7 cellular contexts compared by ENCODE assay signal in genomic region chr9:107637421-107638420, GRCh38.
A peak's percentile ranks its signal among the peaks of the same experiment; 100 is the strongest.
DNase-seq lines count a peak whose midpoint lies in the region; ATAC-seq and TF ChIP-seq lines count a peak whose summit lies in the region.

No MANE protein-coding gene starts in this region.

- CTCF ChIA-PET in OCI-LY7 (lab: Charles Lee; ENCODE audit: unreplicated experiment) = no interaction called here

- H3K4ac ChIP-seq in trophoblast cell (ENCODE audit: low read depth, low read length) = no peak overlapping the region

- no peaks in the 10 kb centered on the region for H3K36me3 ChIP-seq in body of pancreas (replicated peaks in 1 of 2; ENCODE audit: insufficient read depth in 1 of 2, low read depth in 2 of 2)
- no peaks in the 10 kb centered on the region for H3K36me3 ChIP-seq in trophoblast cell (ENCODE audit: control insufficient read depth in 1 of 2, insufficient read depth in 2 of 2, low read length in 2 of 2)
- no peaks in the 10 kb centered on the region for H3K36me3 ChIP-seq in OCI-LY7 (ENCODE audit: insufficient read depth, low read length)

- intact Hi-C loops in body of pancreas (cut with DNase I) = no loop called here
- intact Hi-C loops in OCI-LY7 (cut with micrococcal nuclease; ENCODE audit: unreplicated experiment) = no loop called here

- DNase-seq in GM10266 (ENCODE audit: extremely low spot score) (peak; percentile 52), NCI-H1092 treated with DMSO at 0.1 percent for 48 hours (lab: John Stamatoyannopoulos, UW) (peak; percentile 56), body of pancreas (peak; percentile 65 to 91 (median 80)), hippocampal formation (lab: John Stamatoyannopoulos, UW) (peak; percentile 72 to 82), trophoblast cell (peak; percentile 52 to 72), KBM-7 (no peak), OCI-LY7 (ENCODE audit: low spot score) (no peak)

- TF ChIP-seq POLR2A in body of pancreas (IDR thresholded peaks at IDR 0.05) = peak; percentile 58 to 79 (median 78)

- H3K27me3 ChIP-seq in body of pancreas (no peaks in the 10 kb centered on the region), trophoblast cell (ENCODE audit: insufficient read depth, low read length) (no peaks in the 10 kb centered on the region)

- H4K12ac ChIP-seq in trophoblast cell (ENCODE audit: low read depth, low read length) = no peak overlapping the region

- peak; percentile 88 for ATAC-seq in body of pancreas

- H2BK12ac ChIP-seq in trophoblast cell (ENCODE audit: low read length) = peak overlapping the region; percentile 30

- H3K23ac ChIP-seq in trophoblast cell (ENCODE audit: low read length) = no peak overlapping the region

- H3K14ac ChIP-seq in trophoblast cell (ENCODE audit: low read length) = peak overlapping the region; percentile 15

- 0 to 15% methylated on average over 29 to 67 of the region's 67 CpGs for whole genome bisulfite sequencing in body of pancreas, 2 donors
- no CpG with 5 or more reads among the region's 67 CpGs for WGBS in trophoblast cell (ENCODE audit: extremely low coverage, insufficient coverage, insufficient read length)

- H2AK5ac ChIP-seq in trophoblast cell (ENCODE audit: low read length) = no peak overlapping the region

- peaks cover 5% of the 10 kb centered on the region for H3K79me1 ChIP-seq in trophoblast cell (ENCODE audit: low read length)

- H2AFZ ChIP-seq in trophoblast cell (ENCODE audit: insufficient read depth, low read length, poor library complexity) (peak overlapping the region; percentile 78), OCI-LY7 (ENCODE audit: low read length) (no peak overlapping the region)

- H3K4me2 ChIP-seq in trophoblast cell (ENCODE audit: low read length) (peak overlapping the region; percentile 96), OCI-LY7 (ENCODE audit: low read length) (no peak overlapping the region)

- peak overlapping the region; percentile 55 for H4K8ac ChIP-seq in trophoblast cell (ENCODE audit: low read depth, low read length)

- peak overlapping the region; percentile 57 to 80 (median 76) for H3K27ac ChIP-seq in body of pancreas
- H3K27ac ChIP-seq in trophoblast cell (ENCODE audit: low read depth, low read length) = no peak overlapping the region
- H3K27ac ChIP-seq in OCI-LY7 (ENCODE audit: low read depth, low read length, poor library complexity, severe bottlenecking) = no peak overlapping the region

- no peaks in the 10 kb centered on the region for H4K20me1 ChIP-seq in OCI-LY7 (ENCODE audit: insufficient read depth, low read length)

- peak overlapping the region in 1 of 2 donors; percentile 7 for H3K4me3 ChIP-seq in body of pancreas
- peak overlapping the region; percentile 69 for H3K4me3 ChIP-seq in trophoblast cell (ENCODE audit: low read depth, low read length)
- no peak overlapping the region for H3K4me3 ChIP-seq in OCI-LY7 (ENCODE audit: low read depth, low read length, poor library complexity, severe bottlenecking)

- peak overlapping the region; percentile 19 for H2BK5ac ChIP-seq in trophoblast cell (ENCODE audit: low read depth, low read length, poor library complexity)

- no TSS peak for BruUV-seq in OCI-LY7 (replicated peaks; lab: Mats Ljungman, UMichigan)

- TF ChIP-seq CTCF in GM10266 (IDR thresholded peaks at IDR 0.05; ENCODE audit: control insufficient read depth, insufficient read depth, low read depth, missing control alignments) = no peak
- peak in 2 of 7 experiments; percentile 3 to 9 for TF ChIP-seq CTCF in body of pancreas (IDR thresholded peaks at IDR 0.05)
- TF ChIP-seq CTCF in OCI-LY7 (conservative IDR thresholded peaks at IDR 0.05; ENCODE audit: low read length) = no peak

- POLR2A ChIA-PET in OCI-LY7 (lab: Charles Lee) = no interaction called here

- no peaks in the 10 kb centered on the region for H3K9me2 ChIP-seq in OCI-LY7 (ENCODE audit: insufficient read depth, low read length)

- H2BK120ac ChIP-seq in trophoblast cell (ENCODE audit: insufficient read depth, low read length, poor library complexity) = peak overlapping the region; percentile 13

- H3K9ac ChIP-seq in trophoblast cell (ENCODE audit: low read length) = peak overlapping the region; percentile 60

- H4K91ac ChIP-seq in trophoblast cell (ENCODE audit: low read depth, low read length) = peak overlapping the region; percentile 52

- H3K18ac ChIP-seq in trophoblast cell (ENCODE audit: low read length) = peak overlapping the region; percentile 32

- in situ Hi-C loops in KBM-7 (cut with MboI; ENCODE audit: low pct_unique_long_range_greater_than_20kb, low sequenced_read_pairs) = no loop called here

- H3K79me2 ChIP-seq in trophoblast cell (ENCODE audit: control insufficient read depth, insufficient read depth, low read length, poor library complexity) = no peaks in the 10 kb centered on the region
- no peaks in the 10 kb centered on the region for H3K79me2 ChIP-seq in OCI-LY7 (ENCODE audit: insufficient read depth, low read depth, low read length)

- H3K9me3 ChIP-seq in body of pancreas (no peaks in the 10 kb centered on the region), trophoblast cell (ENCODE audit: insufficient read depth, low read depth, low read length) (no peaks in the 10 kb centered on the region), OCI-LY7 (ENCODE audit: low read length) (no peaks in the 10 kb centered on the region)

- H3K4me1 ChIP-seq in body of pancreas = peaks cover 18% of the 10 kb centered on the region
- H3K4me1 ChIP-seq in trophoblast cell (ENCODE audit: control insufficient read depth in 1 of 2, insufficient read depth in 2 of 2, low read length in 2 of 2) = peaks cover 0 to 4% of the 10 kb centered on the region in 2 experiments
- H3K4me1 ChIP-seq in OCI-LY7 (ENCODE audit: insufficient read depth, low read length, poor library complexity, severe bottlenecking) = no peaks in the 10 kb centered on the region

Comparison
In these comparisons a context has a peak if more than half of its experiments do, and no peak if none do; other contexts are left out.
1. DNase-seq: peak in GM10266 (single experiment), NCI-H1092 treated with DMSO at 0.1 percent for 48 hours (single experiment), body of pancreas (4 of 4), hippocampal formation (2 of 2) and trophoblast cell (2 of 2); none in KBM-7 (single experiment) and OCI-LY7 (single experiment).
2. H3K27ac ChIP-seq: peak in body of pancreas (4 of 4); none in trophoblast cell (single experiment) and OCI-LY7 (single experiment).